Comparison of ENCODE assay signal across 21 cellular contexts in the genomic region with DNA sequence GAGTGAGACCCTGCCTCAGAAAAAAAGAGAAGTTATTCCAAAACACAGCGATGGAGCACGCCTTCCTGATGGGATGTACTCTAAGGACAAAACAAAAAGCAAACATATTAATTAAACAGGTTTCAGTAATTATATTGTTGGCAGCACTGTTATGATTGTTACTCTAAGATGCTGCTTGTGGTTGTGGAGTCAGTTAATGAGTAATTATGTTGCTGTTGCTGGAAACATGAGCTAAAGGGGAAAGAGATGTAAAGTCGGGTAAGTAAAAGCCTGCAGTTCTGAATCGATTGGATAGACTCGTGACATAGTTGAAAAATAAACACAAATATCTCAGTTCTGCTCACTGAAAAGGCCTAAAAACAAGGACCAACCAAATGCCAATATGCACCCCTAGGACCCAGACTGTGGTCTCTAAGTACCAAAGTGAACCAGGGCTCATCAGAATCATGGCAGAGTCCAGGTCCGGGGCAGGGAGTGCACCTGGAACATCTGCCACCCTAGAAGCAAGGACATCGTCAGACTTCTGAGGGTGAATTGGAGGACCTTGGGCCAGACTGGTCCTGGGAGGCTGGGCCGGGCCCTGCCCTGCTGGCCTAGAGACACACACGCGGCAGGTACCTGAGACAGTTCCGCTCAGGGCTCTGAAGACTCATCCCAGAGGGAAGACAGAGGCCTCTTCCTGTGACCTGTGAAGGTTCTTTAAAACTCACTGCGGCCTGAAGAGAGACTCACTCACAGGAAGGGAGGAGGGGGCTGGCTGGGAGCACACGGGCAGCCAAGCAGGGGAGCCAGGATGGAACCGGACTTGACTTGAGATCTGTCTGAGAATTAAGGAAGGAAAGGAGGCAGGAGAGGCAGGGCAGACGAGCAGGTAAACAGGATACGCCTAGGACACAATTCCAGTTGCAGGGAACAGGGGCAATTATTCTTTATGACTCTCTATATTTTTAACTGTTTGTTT.
DNase-seq lines count a peak whose midpoint lies in the region; ATAC-seq and TF ChIP-seq lines count a peak whose summit lies in the region.
"Had no signal": no experiment of that assay in that cellular context is flagged by ENCODE, and none has a peak within 500 bp of the region (broad histone marks: within the 10 kb centered on the region; RNA-seq: fewer than 3 reads in every experiment).

No MANE protein-coding gene starts in this region.

- ATAC-seq in Right ventricle myocardium inferior: no peak
- ATAC-seq in omental fat pad (ENCODE audit: low FRiP score): no peak
- ATAC-seq in HG02852 (IDR thresholded peaks at IDR 0.05; ENCODE audit: unreplicated experiment): no peak
- ATAC-seq: esophagus mucosa, right cardiac atrium had no signal

- in situ Hi-C loops in ACHN (cut with HindIII; ENCODE audit: low pct_ligation_motif_present, low pct_unique_long_range_greater_than_20kb, low sequenced_read_pairs): no loop called here

- H3K36me3 ChIP-seq in right atrium auricular region (peaks cover 9% of the 10 kb centered on the region), esophagus muscularis mucosa (peaks cover 0 to 89% (median 33%) of the 10 kb centered on the region in 4 donors)

- H3K27ac ChIP-seq in right atrium auricular region (no peak overlapping the region), esophagus muscularis mucosa (replicated peaks in 1 of 4) (no peak overlapping the region)
- H3K27ac ChIP-seq: upper lobe of left lung had no signal

- TF ChIP-seq CTCF in right atrium auricular region (IDR thresholded peaks at IDR 0.05) (no peak), esophagus muscularis mucosa (IDR thresholded peaks at IDR 0.05) (no peak), omental fat pad (IDR thresholded peaks at IDR 0.05) (no peak)

- TF ChIP-seq POLR2A in esophagus muscularis mucosa (IDR thresholded peaks at IDR 0.05; ENCODE audit: low read depth): no peak

- no peaks in the 10 kb centered on the region for H3K27me3 ChIP-seq in right atrium auricular region
- H3K27me3 ChIP-seq in esophagus muscularis mucosa: no peaks in the 10 kb centered on the region
- H3K27me3 ChIP-seq: Peyer's patch, upper lobe of left lung had no signal

- TF ChIP-seq EP300 in esophagus muscularis mucosa (IDR thresholded peaks at IDR 0.05): no peak

- 82% methylated on average over 15 of the region's 16 CpGs for WGBS in esophagus muscularis mucosa

- H3K4me3 ChIP-seq in right atrium auricular region (no peak overlapping the region), esophagus muscularis mucosa (no peak overlapping the region)
- H3K4me3 ChIP-seq: HAP-1, Peyer's patch, upper lobe of left lung had no signal

- H3K9me3 ChIP-seq in right atrium auricular region: no peaks in the 10 kb centered on the region
- H3K9me3 ChIP-seq in esophagus muscularis mucosa: no peaks in the 10 kb centered on the region
- H3K9me3 ChIP-seq: HAP-1, Peyer's patch, SK-N-SH, upper lobe of left lung had no signal

- H3K4me1 ChIP-seq in right atrium auricular region (peaks cover 0 to 10% of the 10 kb centered on the region in 2 donors), esophagus muscularis mucosa (peaks cover 0 to 9% (median 9%) of the 10 kb centered on the region in 4 donors)
- H3K4me1 ChIP-seq: HAP-1, Peyer's patch, upper lobe of left lung had no signal

- intact Hi-C loops in Right ventricle myocardium inferior (cut with DNase I) (no loop called here), esophagus muscularis mucosa (cut with DNase I) (no loop called here)

- DNase-seq in right atrium auricular region (ENCODE audit: low spot score) (peak; percentile 49), Right ventricle myocardium inferior (ENCODE audit: missing footprints) (no peak), esophagus muscularis mucosa (ENCODE audit: extremely low spot score) (peak; percentile 55), omental fat pad (ENCODE audit: low spot score) (peak; percentile 18), activated gamma-delta T cell treated with Interleukin-2 at 50 U/mL for 16 hours (no peak), ACHN (no peak), NCI-H1092 treated with DMSO at 0.1 percent for 48 hours (lab: John Stamatoyannopoulos, UW) (no peak)
- DNase-seq: activated naive CD4-positive, alpha-beta T cell treated with Interleukin-2 at 50 U/mL for 16 hours; central memory CD4-positive, alpha-beta T cell; DMS 273 treated with DMSO at 0.1 percent for 48 hours; MV-4-11; NCI-H187 treated with DMSO at 0.1 percent for 48 hours; NCI-H2227 treated with DMSO at 0.1 percent for 48 hours; SK-N-SH; stimulated activated naive CD4-positive, alpha-beta T cell treated with Interleukin-2 at 50 U/mL for 16 hours; upper lobe of left lung had no signal

Comparison
In these comparisons a context has a peak if more than half of its experiments do, and no peak if none do; other contexts are left out.
1. DNase-seq: peak in right atrium auricular region (single experiment), esophagus muscularis mucosa (single experiment) and omental fat pad (single experiment); none in Right ventricle myocardium inferior (single experiment), activated gamma-delta T cell treated with Interleukin-2 at 50 U/mL for 16 hours (single experiment), ACHN (single experiment) and NCI-H1092 treated with DMSO at 0.1 percent for 48 hours (single experiment).